ENCODE assay signal across 8 cellular contexts in genomic region chr6:57469067-57469466, GRCh38.
DNase-seq lines count a peak whose midpoint lies in the region; ATAC-seq and TF ChIP-seq lines count a peak whose summit lies in the region.
"Not testable (repeated sequence)": the region's sequence is repeated elsewhere in the genome, so short reads cannot be mapped to it uniquely, and the experiment has no call there.

No MANE protein-coding gene starts in this region.

- not testable (repeated sequence) for H3K4me2 ChIP-seq in mesenchymal stem cell (ENCODE audit: low read length, poor library complexity, severe bottlenecking)

- peaks cover 76% of the 10 kb centered on the region for H3K4me1 Mint-ChIP-seq in WTC11
- H3K4me1 Mint-ChIP-seq in chondrocyte (ENCODE audit: low read depth) = peaks cover 24% of the 10 kb centered on the region

- not testable (repeated sequence) for H3K27ac ChIP-seq in HEK293 (ENCODE audit: extremely low read depth, low read depth, low read length)
- peak overlapping the region; percentile 32 for H3K27ac ChIP-seq in mesenchymal stem cell (ENCODE audit: low read length, poor library complexity, severe bottlenecking)

- H2AFZ ChIP-seq in mesenchymal stem cell (ENCODE audit: low read depth, low read length) = not testable (repeated sequence)

- H2AK5ac ChIP-seq in mesenchymal stem cell (ENCODE audit: low read length, severe bottlenecking) = not testable (repeated sequence)

- H3K27me3 ChIP-seq in mesenchymal stem cell (ENCODE audit: control insufficient read depth in 1 of 2, insufficient read depth in 1 of 2, low read length in 2 of 2) = not testable (repeated sequence)

- H3K4me1 ChIP-seq in HEK293 (ENCODE audit: control insufficient read depth, insufficient read depth, low read length); mesenchymal stem cell (ENCODE audit: control insufficient read depth, insufficient read depth, low read depth, low read length): not testable (repeated sequence)

- not testable (repeated sequence) for H3K18ac ChIP-seq in mesenchymal stem cell (ENCODE audit: low read depth in 1 of 2, low read length in 2 of 2)

- not testable (repeated sequence) for H3K36me3 Mint-ChIP-seq in WTC11; chondrocyte (ENCODE audit: low read depth)

- H2BK15ac ChIP-seq in mesenchymal stem cell (ENCODE audit: low read depth, poor library complexity, severe bottlenecking) = not testable (repeated sequence)

- CTCF ChIA-PET in HEK293 (lab: Yijun Ruan, JAX); WTC11 (lab: Charles Lee): not testable (repeated sequence)

- DNase-seq in EH (ENCODE audit: low read depth) = peak; percentile 21
- DNase-seq in M059J (ENCODE audit: low read depth) = peak; percentile 22
- DNase-seq in WTC11 (ENCODE audit: low spot score); chondrocyte (ENCODE audit: low spot score); mesenchymal stem cell: not testable (repeated sequence)
- peak; percentile 24 for DNase-seq in fibroblast of villous mesenchyme (ENCODE audit: low read depth)
- DNase-seq in renal cortical epithelial cell (ENCODE audit: low read depth) = peak; percentile 43

- H2BK120ac ChIP-seq in mesenchymal stem cell (ENCODE audit: low read depth, low read length) = peak overlapping the region; percentile 19

- H3K9ac ChIP-seq in mesenchymal stem cell (ENCODE audit: low read length) = not testable (repeated sequence)

- H2BK12ac ChIP-seq in mesenchymal stem cell (ENCODE audit: low read length in 2 of 2) = not testable (repeated sequence)

- peak; percentile 35; the same call in 1 of the 2 replicates for ATAC-seq in WTC11

- not testable (repeated sequence) for TF ChIP-seq CTCF in HEK293 (tag by site-specific recombination; IDR thresholded peaks at IDR 0.05); WTC11 (IDR thresholded peaks at IDR 0.05); fibroblast of villous mesenchyme (IDR thresholded peaks at IDR 0.05; ENCODE audit: insufficient read depth, low read depth, low read length)
- peak; percentile 9 for TF ChIP-seq CTCF in chondrocyte (IDR thresholded peaks at IDR 0.05)

- H3K36me3 ChIP-seq in HEK293 (ENCODE audit: control insufficient read depth in 2 of 2, insufficient read depth in 1 of 2, low read length in 2 of 2); mesenchymal stem cell (ENCODE audit: control insufficient read depth in 1 of 2, insufficient read depth in 2 of 2, low read depth in 1 of 2, low read length in 2 of 2): not testable (repeated sequence)

- H3K9me3 ChIP-seq in HEK293 (ENCODE audit: control insufficient read depth, insufficient read depth, low read depth, low read length); mesenchymal stem cell (ENCODE audit: control insufficient read depth, low read length): not testable (repeated sequence)

- H3K79me1 ChIP-seq in mesenchymal stem cell (replicated peaks; ENCODE audit: low read length, poor library complexity, severe bottlenecking) = not testable (repeated sequence)

- 100% methylated on average over 2 of the region's 3 CpGs for WGBS in mesenchymal stem cell

- H3K9me3 Mint-ChIP-seq in WTC11; chondrocyte (ENCODE audit: low read depth): not testable (repeated sequence)

- not testable (repeated sequence) for H3K4me3 Mint-ChIP-seq in WTC11; chondrocyte (ENCODE audit: unreplicated experiment)

- not testable (repeated sequence) for H3K27me3 Mint-ChIP-seq in WTC11 (ENCODE audit: low read depth); chondrocyte (ENCODE audit: low read depth)

- H3K4ac ChIP-seq in mesenchymal stem cell (ENCODE audit: low read depth in 1 of 2, low read length in 2 of 2) = not testable (repeated sequence)

- not testable (repeated sequence) for H4K91ac ChIP-seq in mesenchymal stem cell (ENCODE audit: low read length)

- peak overlapping the region; percentile 90 for H3K27ac Mint-ChIP-seq in WTC11
- not testable (repeated sequence) for H3K27ac Mint-ChIP-seq in chondrocyte (ENCODE audit: unreplicated experiment)

- not testable (repeated sequence) for H3K4me3 ChIP-seq in HEK293 (ENCODE audit: low read depth, low read length); fibroblast of villous mesenchyme (ENCODE audit: low read depth, low read length); mesenchymal stem cell (ENCODE audit: insufficient read depth in 1 of 2, low read depth in 1 of 2, low read length in 2 of 2)

- H4K8ac ChIP-seq in mesenchymal stem cell (ENCODE audit: low read length) = not testable (repeated sequence)

- not testable (repeated sequence) for H2BK5ac ChIP-seq in mesenchymal stem cell (ENCODE audit: low read depth, low read length, poor library complexity, severe bottlenecking)

- H3K23ac ChIP-seq in mesenchymal stem cell (ENCODE audit: low read length in 2 of 2) = not testable (repeated sequence)

- not testable (repeated sequence) for H3K14ac ChIP-seq in mesenchymal stem cell (ENCODE audit: low read length in 2 of 2)

- POLR2A ChIA-PET in HEK293 (lab: Yijun Ruan, JAX); WTC11 (lab: Charles Lee): not testable (repeated sequence)

TF ChIP-seq in HEK293, 187 proteins besides CTCF, POLR2A, EP300 and RAD21:
- 0 out of 2 replicates have a peak, but pooled peaks have one; percentile 29 for TF ChIP-seq IKZF3 (tag by site-specific recombination; IDR thresholded peaks at IDR 0.05)
